13 cellular contexts compared by ENCODE assay signal in the genomic region with DNA sequence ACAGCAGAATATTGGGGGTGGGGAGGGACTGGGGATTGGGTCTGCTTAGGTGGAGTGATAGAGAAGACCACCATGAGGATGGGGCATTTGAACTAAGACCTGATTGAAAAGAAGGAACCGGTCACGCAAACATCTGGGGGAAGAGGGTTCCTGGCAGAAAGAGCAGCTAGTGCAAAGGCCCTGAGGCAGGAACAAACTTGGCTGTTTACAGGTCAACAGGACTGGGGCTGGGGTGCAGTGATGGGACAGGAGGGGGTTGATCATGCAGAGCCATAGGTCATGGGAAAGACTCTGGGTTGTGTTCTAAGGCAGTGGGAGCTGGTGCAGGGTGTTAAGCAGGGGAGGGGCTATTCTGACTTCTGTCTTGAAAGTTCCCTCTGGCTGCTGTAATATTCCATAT. TPM values are rescaled to one million over a fixed set of nuclear protein-coding genes. Genes with fewer than 3 reads are reported as not detected.
DNase-seq lines count a peak whose midpoint lies in the region; ATAC-seq and TF ChIP-seq lines count a peak whose summit lies in the region.
"Had no signal": no experiment of that assay in that cellular context is flagged by ENCODE, and none has a peak within 500 bp of the region (broad histone marks: within the 10 kb centered on the region; RNA-seq: fewer than 3 reads in every experiment).

No MANE protein-coding gene starts in this region.

- no peak overlapping the region for H3K27ac Mint-ChIP-seq in WTC11
- H3K27ac Mint-ChIP-seq in endothelial cell (ENCODE audit: unreplicated experiment) = peak overlapping the region; percentile 31
- no peak overlapping the region for H3K27ac Mint-ChIP-seq in type B pancreatic cell

- peaks cover 12% of the 10 kb centered on the region for H3K36me3 Mint-ChIP-seq in WTC11
- peaks cover 12% of the 10 kb centered on the region for H3K36me3 Mint-ChIP-seq in endothelial cell (ENCODE audit: low read depth, unreplicated experiment)
- peaks cover 7% of the 10 kb centered on the region for H3K36me3 Mint-ChIP-seq in type B pancreatic cell

- POLR2A ChIA-PET in WTC11 (lab: Charles Lee) = interaction anchor here (0.6 kb wide), 1 partner anchor 262 kb away, joined by 3 read pairs; no protein-coding TSS in a partner anchor

- H3K4me1 ChIP-seq in tibial artery = peaks cover 0 to 20% (median 18%) of the 10 kb centered on the region in 4 donors

- CTCF ChIA-PET in WTC11 (lab: Charles Lee) = no interaction called here

- no peak overlapping the region for H3K27ac ChIP-seq in tibial artery
- H3K27ac ChIP-seq: KMS-11 had no signal

- H3K9me3 Mint-ChIP-seq in WTC11 (no peaks in the 10 kb centered on the region), endothelial cell (ENCODE audit: unreplicated experiment) (no peaks in the 10 kb centered on the region), type B pancreatic cell (no peaks in the 10 kb centered on the region)

- H3K27me3 ChIP-seq in tibial artery = no peaks in the 10 kb centered on the region

- H3K4me3 ChIP-seq in tibial artery = no peak overlapping the region

- DNase-seq in Right ventricle myocardium inferior (ENCODE audit: missing footprints) (peak; percentile 4), left cardiac atrium (no peak), WTC11 (ENCODE audit: low spot score) (no peak), endothelial cell (ENCODE audit: low spot score) (no peak), type B pancreatic cell (ENCODE audit: extremely low spot score, unreplicated experiment) (no peak), tibial artery (no peak)
- DNase-seq: DMS153, foreskin melanocyte, midbrain, NCI-H187 treated with DMSO at 0.1 percent for 48 hours had no signal

- peaks cover 0 to 12% (median 11%) of the 10 kb centered on the region in 3 donors for H3K36me3 ChIP-seq in tibial artery

- H3K4me3 Mint-ChIP-seq in WTC11 (peak overlapping the region; percentile 98; the same call in 1 of the 2 replicates), endothelial cell (ENCODE audit: unreplicated experiment) (peak overlapping the region; percentile 75), type B pancreatic cell (peak overlapping the region; percentile 99)

- H3K9me3 ChIP-seq in tibial artery = no peaks in the 10 kb centered on the region

- TF ChIP-seq CTCF in WTC11 (IDR thresholded peaks at IDR 0.05) = no peak
- no peak for TF ChIP-seq CTCF in endothelial cell (IDR thresholded peaks at IDR 0.05; ENCODE audit: unreplicated experiment)
- no peak for TF ChIP-seq CTCF in type B pancreatic cell (conservative IDR thresholded peaks at IDR 0.05)
- no peak for TF ChIP-seq CTCF in tibial artery (IDR thresholded peaks at IDR 0.05)

- H3K27me3 Mint-ChIP-seq in WTC11 (ENCODE audit: low read depth) (no peaks in the 10 kb centered on the region), endothelial cell (ENCODE audit: unreplicated experiment) (peaks cover 3% of the 10 kb centered on the region), type B pancreatic cell (no peaks in the 10 kb centered on the region)

- intact Hi-C loops in Right ventricle myocardium inferior (cut with DNase I) = no loop called here
- intact Hi-C loops in left cardiac atrium (cut with DNase I) = no loop called here
- intact Hi-C loops in tibial artery (cut with DNase I; ENCODE audit: low total_unique reads) = loop anchor here (5.0 kb wide), 1 partner anchor 307 kb away; no protein-coding TSS in a partner anchor

- ATAC-seq in Right ventricle myocardium inferior = no peak
- no peak for ATAC-seq in left cardiac atrium
- no peak for ATAC-seq in WTC11
- ATAC-seq in HG03039 (IDR thresholded peaks at IDR 0.05; ENCODE audit: unreplicated experiment) = no peak
- no peak for ATAC-seq in GM18511 (IDR thresholded peaks at IDR 0.05; ENCODE audit: unreplicated experiment)

- peaks cover 12% of the 10 kb centered on the region for H3K4me1 Mint-ChIP-seq in WTC11
- peaks cover 9% of the 10 kb centered on the region for H3K4me1 Mint-ChIP-seq in endothelial cell (ENCODE audit: unreplicated experiment)
- H3K4me1 Mint-ChIP-seq in type B pancreatic cell (ENCODE audit: unreplicated experiment) = peaks cover 18% of the 10 kb centered on the region

TF ChIP-seq in WTC11, 78 proteins besides CTCF, POLR2A, EP300 and RAD21:
- TF ChIP-seq GABPB1 (CRISPR knock-in tag; IDR thresholded peaks at IDR 0.05) = no peak
- TF ChIP-seq, protein P1, sequence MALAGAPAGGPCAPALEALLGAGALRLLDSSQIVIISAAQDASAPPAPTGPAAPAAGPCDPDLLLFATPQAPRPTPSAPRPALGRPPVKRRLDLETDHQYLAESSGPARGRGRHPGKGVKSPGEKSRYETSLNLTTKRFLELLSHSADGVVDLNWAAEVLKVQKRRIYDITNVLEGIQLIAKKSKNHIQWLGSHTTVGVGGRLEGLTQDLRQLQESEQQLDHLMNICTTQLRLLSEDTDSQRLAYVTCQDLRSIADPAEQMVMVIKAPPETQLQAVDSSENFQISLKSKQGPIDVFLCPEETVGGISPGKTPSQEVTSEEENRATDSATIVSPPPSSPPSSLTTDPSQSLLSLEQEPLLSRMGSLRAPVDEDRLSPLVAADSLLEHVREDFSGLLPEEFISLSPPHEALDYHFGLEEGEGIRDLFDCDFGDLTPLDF (CRISPR knock-in tag; IDR thresholded peaks at IDR 0.05) = no peak
- no peak for TF ChIP-seq FOXP1 (CRISPR knock-in tag; IDR thresholded peaks at IDR 0.05; ENCODE audit: borderline replicate concordance)
- no peak for TF ChIP-seq SOX15 (CRISPR knock-in tag; IDR thresholded peaks at IDR 0.05)
- TF ChIP-seq, protein P2, sequence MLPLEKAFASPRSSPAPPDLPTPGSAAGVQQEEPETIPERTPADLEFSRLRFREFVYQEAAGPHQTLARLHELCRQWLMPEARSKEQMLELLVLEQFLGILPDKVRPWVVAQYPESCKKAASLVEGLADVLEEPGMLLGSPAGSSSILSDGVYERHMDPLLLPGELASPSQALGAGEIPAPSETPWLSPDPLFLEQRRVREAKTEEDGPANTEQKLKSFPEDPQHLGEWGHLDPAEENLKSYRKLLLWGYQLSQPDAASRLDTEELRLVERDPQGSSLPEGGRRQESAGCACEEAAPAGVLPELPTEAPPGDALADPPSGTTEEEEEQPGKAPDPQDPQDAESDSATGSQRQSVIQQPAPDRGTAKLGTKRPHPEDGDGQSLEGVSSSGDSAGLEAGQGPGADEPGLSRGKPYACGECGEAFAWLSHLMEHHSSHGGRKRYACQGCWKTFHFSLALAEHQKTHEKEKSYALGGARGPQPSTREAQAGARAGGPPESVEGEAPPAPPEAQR (CRISPR knock-in tag; IDR thresholded peaks at IDR 0.05) = no peak
- TF ChIP-seq, protein P3, sequence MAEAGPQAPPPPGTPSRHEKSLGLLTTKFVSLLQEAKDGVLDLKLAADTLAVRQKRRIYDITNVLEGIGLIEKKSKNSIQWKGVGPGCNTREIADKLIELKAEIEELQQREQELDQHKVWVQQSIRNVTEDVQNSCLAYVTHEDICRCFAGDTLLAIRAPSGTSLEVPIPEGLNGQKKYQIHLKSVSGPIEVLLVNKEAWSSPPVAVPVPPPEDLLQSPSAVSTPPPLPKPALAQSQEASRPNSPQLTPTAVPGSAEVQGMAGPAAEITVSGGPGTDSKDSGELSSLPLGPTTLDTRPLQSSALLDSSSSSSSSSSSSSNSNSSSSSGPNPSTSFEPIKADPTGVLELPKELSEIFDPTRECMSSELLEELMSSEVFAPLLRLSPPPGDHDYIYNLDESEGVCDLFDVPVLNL (CRISPR knock-in tag; IDR thresholded peaks at IDR 0.05; ENCODE audit: borderline replicate concordance, low read depth) = no peak

RNA-seq across cellular contexts. Expression of a gene that starts 1.9 kb away (rescaled TPM):
- total RNA-seq in Right ventricle myocardium inferior (18.8 TPM), left cardiac atrium (10 to 100 TPM; 17.8 to 22.2 TPM), WTC11 (2021) (40.8 to 43.1 TPM (median 41.4 TPM) in 3 replicates), endothelial cell (ENCODE audit: unreplicated experiment) (38.3 TPM), type B pancreatic cell (ENCODE audit: low replicate concordance) (34.2 and 35.0 TPM in 2 replicates)

RNA-seq across cellular contexts. Expression of a gene that starts 18.9 kb away (rescaled TPM):
- total RNA-seq in Right ventricle myocardium inferior = 0.51 TPM
- total RNA-seq in left cardiac atrium = 1 to 10 TPM in 1 of 2 donors, under 1 TPM in 1; 0.71 to 1.1 TPM
- total RNA-seq in WTC11 (2021) = 2.6 to 4.5 TPM (median 3.6 TPM) in 3 replicates
- total RNA-seq in endothelial cell (ENCODE audit: unreplicated experiment) = 1.6 TPM
- total RNA-seq in type B pancreatic cell (ENCODE audit: low replicate concordance) = 1.8 and 2.2 TPM in 2 replicates

RNA-seq across cellular contexts. Expression of a gene that starts 50.4 kb away (rescaled TPM):
- total RNA-seq in Right ventricle myocardium inferior (20.1 TPM), left cardiac atrium (10 to 100 TPM; 14.6 to 15.1 TPM), WTC11 (2021) (15.4 to 16.0 TPM (median 15.7 TPM) in 3 replicates), endothelial cell (ENCODE audit: unreplicated experiment) (15.5 TPM), type B pancreatic cell (ENCODE audit: low replicate concordance) (10.6 and 13.2 TPM in 2 replicates)

RNA-seq across cellular contexts. Expression of a gene that starts 50.6 kb away (rescaled TPM):
- total RNA-seq in Right ventricle myocardium inferior (34.9 TPM), left cardiac atrium (10 to 100 TPM; 21.7 to 30.5 TPM), WTC11 (2021) (32.2 to 36.8 TPM (median 33.5 TPM) in 3 replicates), endothelial cell (ENCODE audit: unreplicated experiment) (24.7 TPM), type B pancreatic cell (ENCODE audit: low replicate concordance) (22.8 and 28.9 TPM in 2 replicates)
